1 cellular context compared by ENCODE assay signal in the genomic region with DNA sequence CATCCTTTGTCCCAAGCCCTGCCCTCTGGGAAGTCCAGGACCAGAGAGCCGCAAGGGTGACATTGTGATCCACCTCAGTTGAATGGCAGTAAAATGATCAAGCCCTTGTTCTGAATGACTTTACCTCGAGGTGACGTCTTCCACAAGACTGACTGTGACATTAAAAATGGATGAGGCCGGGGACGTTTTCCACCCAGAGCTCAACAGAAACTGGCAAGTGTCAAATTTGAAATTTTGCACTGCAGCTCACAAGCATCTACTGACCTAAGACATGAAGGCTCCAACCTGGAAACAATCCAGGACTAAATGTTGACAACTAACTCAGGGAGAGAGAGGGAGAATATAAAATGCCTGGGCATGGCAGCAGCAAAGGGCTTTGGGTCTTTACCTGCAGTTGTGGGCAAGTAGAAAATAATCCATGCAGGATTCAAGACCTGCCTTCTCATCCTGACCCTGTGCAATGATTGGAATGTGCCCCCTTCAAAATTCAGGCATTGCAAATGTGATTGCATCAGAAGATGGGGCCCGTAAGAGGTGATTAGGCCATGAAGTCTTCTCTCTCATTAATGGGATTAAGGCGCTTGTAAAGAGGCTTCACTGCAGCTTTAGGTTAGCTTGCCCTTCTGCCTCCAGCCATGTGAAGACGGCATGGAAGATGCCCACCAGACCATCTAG.
TF ChIP-seq lines count a peak whose summit lies in the region.

No MANE protein-coding gene starts in this region.

TF ChIP-seq in GM23338, 12 proteins besides CTCF, POLR2A, EP300 and RAD21 (continued from another document):
- TF ChIP-seq, protein P1, sequence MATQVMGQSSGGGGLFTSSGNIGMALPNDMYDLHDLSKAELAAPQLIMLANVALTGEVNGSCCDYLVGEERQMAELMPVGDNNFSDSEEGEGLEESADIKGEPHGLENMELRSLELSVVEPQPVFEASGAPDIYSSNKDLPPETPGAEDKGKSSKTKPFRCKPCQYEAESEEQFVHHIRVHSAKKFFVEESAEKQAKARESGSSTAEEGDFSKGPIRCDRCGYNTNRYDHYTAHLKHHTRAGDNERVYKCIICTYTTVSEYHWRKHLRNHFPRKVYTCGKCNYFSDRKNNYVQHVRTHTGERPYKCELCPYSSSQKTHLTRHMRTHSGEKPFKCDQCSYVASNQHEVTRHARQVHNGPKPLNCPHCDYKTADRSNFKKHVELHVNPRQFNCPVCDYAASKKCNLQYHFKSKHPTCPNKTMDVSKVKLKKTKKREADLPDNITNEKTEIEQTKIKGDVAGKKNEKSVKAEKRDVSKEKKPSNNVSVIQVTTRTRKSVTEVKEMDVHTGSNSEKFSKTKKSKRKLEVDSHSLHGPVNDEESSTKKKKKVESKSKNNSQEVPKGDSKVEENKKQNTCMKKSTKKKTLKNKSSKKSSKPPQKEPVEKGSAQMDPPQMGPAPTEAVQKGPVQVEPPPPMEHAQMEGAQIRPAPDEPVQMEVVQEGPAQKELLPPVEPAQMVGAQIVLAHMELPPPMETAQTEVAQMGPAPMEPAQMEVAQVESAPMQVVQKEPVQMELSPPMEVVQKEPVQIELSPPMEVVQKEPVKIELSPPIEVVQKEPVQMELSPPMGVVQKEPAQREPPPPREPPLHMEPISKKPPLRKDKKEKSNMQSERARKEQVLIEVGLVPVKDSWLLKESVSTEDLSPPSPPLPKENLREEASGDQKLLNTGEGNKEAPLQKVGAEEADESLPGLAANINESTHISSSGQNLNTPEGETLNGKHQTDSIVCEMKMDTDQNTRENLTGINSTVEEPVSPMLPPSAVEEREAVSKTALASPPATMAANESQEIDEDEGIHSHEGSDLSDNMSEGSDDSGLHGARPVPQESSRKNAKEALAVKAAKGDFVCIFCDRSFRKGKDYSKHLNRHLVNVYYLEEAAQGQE (IDR thresholded peaks at IDR 0.05; ENCODE audit: unreplicated experiment): no peak
- TF ChIP-seq, protein P2, sequence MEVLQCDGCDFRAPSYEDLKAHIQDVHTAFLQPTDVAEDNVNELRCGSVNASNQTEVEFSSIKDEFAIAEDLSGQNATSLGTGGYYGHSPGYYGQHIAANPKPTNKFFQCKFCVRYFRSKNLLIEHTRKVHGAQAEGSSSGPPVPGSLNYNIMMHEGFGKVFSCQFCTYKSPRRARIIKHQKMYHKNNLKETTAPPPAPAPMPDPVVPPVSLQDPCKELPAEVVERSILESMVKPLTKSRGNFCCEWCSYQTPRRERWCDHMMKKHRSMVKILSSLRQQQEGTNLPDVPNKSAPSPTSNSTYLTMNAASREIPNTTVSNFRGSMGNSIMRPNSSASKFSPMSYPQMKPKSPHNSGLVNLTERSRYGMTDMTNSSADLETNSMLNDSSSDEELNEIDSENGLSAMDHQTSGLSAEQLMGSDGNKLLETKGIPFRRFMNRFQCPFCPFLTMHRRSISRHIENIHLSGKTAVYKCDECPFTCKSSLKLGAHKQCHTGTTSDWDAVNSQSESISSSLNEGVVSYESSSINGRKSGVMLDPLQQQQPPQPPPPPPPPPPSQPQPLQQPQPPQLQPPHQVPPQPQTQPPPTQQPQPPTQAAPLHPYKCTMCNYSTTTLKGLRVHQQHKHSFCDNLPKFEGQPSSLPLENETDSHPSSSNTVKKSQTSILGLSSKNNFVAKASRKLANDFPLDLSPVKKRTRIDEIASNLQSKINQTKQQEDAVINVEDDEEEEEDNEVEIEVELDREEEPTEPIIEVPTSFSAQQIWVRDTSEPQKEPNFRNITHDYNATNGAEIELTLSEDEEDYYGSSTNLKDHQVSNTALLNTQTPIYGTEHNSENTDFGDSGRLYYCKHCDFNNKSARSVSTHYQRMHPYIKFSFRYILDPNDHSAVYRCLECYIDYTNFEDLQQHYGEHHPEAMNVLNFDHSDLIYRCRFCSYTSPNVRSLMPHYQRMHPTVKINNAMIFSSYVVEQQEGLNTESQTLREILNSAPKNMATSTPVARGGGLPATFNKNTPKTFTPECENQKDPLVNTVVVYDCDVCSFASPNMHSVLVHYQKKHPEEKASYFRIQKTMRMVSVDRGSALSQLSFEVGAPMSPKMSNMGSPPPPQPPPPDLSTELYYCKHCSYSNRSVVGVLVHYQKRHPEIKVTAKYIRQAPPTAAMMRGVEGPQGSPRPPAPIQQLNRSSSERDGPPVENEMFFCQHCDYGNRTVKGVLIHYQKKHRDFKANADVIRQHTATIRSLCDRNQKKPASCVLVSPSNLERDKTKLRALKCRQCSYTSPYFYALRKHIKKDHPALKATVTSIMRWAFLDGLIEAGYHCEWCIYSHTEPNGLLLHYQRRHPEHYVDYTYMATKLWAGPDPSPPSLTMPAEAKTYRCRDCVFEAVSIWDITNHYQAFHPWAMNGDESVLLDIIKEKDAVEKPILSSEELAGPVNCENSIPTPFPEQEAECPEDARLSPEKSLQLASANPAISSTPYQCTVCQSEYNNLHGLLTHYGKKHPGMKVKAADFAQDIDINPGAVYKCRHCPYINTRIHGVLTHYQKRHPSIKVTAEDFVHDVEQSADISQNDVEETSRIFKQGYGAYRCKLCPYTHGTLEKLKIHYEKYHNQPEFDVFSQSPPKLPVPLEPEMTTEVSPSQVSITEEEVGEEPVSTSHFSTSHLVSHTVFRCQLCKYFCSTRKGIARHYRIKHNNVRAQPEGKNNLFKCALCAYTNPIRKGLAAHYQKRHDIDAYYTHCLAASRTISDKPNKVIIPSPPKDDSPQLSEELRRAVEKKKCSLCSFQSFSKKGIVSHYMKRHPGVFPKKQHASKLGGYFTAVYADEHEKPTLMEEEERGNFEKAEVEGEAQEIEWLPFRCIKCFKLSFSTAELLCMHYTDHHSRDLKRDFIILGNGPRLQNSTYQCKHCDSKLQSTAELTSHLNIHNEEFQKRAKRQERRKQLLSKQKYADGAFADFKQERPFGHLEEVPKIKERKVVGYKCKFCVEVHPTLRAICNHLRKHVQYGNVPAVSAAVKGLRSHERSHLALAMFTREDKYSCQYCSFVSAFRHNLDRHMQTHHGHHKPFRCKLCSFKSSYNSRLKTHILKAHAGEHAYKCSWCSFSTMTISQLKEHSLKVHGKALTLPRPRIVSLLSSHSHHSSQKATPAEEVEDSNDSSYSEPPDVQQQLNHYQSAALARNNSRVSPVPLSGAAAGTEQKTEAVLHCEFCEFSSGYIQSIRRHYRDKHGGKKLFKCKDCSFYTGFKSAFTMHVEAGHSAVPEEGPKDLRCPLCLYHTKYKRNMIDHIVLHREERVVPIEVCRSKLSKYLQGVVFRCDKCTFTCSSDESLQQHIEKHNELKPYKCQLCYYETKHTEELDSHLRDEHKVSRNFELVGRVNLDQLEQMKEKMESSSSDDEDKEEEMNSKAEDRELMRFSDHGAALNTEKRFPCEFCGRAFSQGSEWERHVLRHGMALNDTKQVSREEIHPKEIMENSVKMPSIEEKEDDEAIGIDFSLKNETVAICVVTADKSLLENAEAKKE (CRISPR knock-in tag; IDR thresholded peaks at IDR 0.05): no peak
- no peak for TF ChIP-seq CREB1 (CRISPR knock-in tag; IDR thresholded peaks at IDR 0.05; ENCODE audit: low read depth)
- no peak for TF ChIP-seq JUNB (IDR thresholded peaks at IDR 0.05; ENCODE audit: unreplicated experiment)
